Comparison of ENCODE assay signal across 8 cellular contexts in genomic region chr1:8862528-8862927, GRCh38. TPM values are rescaled to one million over a fixed set of nuclear protein-coding genes. Genes with fewer than 3 reads are reported as not detected.
DNase-seq lines count a peak whose midpoint lies in the region; ATAC-seq, FAIRE-seq and TF ChIP-seq lines count a peak whose summit lies in the region.

No MANE protein-coding gene starts in this region.

- no peak overlapping the region for H3K9ac ChIP-seq in endothelial cell of umbilical vein (replicated peaks; ENCODE audit: extremely low read depth, insufficient read depth, low read length)

- POLR2A ChIA-PET in WTC11 (lab: Charles Lee) (interaction anchor here (0.9 to 1.3 kb wide), 2 partner anchors 8 to 52 kb away, joined by 3 to 4 read pairs; no protein-coding TSS in a partner anchor), endothelial cell of umbilical vein (lab: Charles Lee) (interaction anchor here (0.5 to 1.4 kb wide), 4 partner anchors 11 to 154 kb away, joined by 3 to 7 read pairs (median 3); no protein-coding TSS in a partner anchor)

- FAIRE-seq in endothelial cell of umbilical vein (lab: Jason Lieb, UNC): no peak

- ATAC-seq in WTC11: peak; percentile 76
- ATAC-seq in GM21576 (IDR thresholded peaks at IDR 0.05; ENCODE audit: unreplicated experiment): no peak
- ATAC-seq in HG03097 (IDR thresholded peaks at IDR 0.05; ENCODE audit: low FRiP score, unreplicated experiment): no peak

- dilution Hi-C loops in endothelial cell of umbilical vein (cut with MboI; ENCODE audit: extremely low pct_ligation_motif_present, low sequenced_read_pairs): no loop called here

- H3K9me3 ChIP-seq in endothelial cell of umbilical vein (replicated peaks; ENCODE audit: control insufficient read depth, insufficient read depth, low read length): no peaks in the 10 kb centered on the region

- no peak overlapping the region for H2AFZ ChIP-seq in endothelial cell of umbilical vein (ENCODE audit: low read depth, low read length)

- no peak overlapping the region for H3K27ac ChIP-seq in endothelial cell of umbilical vein (ENCODE audit: insufficient read depth, low read depth, low read length)

- H3K79me2 ChIP-seq in endothelial cell of umbilical vein (ENCODE audit: control insufficient read depth, insufficient read depth, low read length): peaks cover 23% of the 10 kb centered on the region

- BruUV-seq in endothelial cell of umbilical vein (replicated peaks; lab: Mats Ljungman, UMichigan): no TSS peak

- H3K36me3 Mint-ChIP-seq in WTC11: peaks cover 93% of the 10 kb centered on the region

- no peaks in the 10 kb centered on the region; the same call in 1 of the 2 replicates for H3K27me3 Mint-ChIP-seq in WTC11 (ENCODE audit: low read depth)

- no peaks in the 10 kb centered on the region for H3K9me3 Mint-ChIP-seq in WTC11

- peaks cover 41 to 59% of the 10 kb centered on the region in 2 experiments for H3K36me3 ChIP-seq in endothelial cell of umbilical vein (ENCODE audit: control insufficient read depth in 2 of 2, extremely low read depth in 1 of 2, insufficient read depth in 2 of 2, low read length in 2 of 2)

- H3K4me3 ChIP-seq in AG10803 (ENCODE audit: low read length): no peak overlapping the region
- H3K4me3 ChIP-seq in GM12875 (ENCODE audit: low read depth, low read length): no peak overlapping the region
- no peak overlapping the region for H3K4me3 ChIP-seq in endothelial cell of umbilical vein (replicated peaks in 1 of 3; ENCODE audit: insufficient read depth in 1 of 3, low read depth in 1 of 3, low read length in 3 of 3)

- intact Hi-C loops in endothelial cell of umbilical vein (cut with micrococcal nuclease): loop anchor here (1.0 kb wide), 1 partner anchor 11 kb away; no protein-coding TSS in a partner anchor

- H3K4me1 ChIP-seq in endothelial cell of umbilical vein (ENCODE audit: control insufficient read depth, extremely low read depth, insufficient read depth, low read length): peaks cover 29% of the 10 kb centered on the region

- H3K4me1 Mint-ChIP-seq in WTC11: peaks cover 38% of the 10 kb centered on the region

- no peaks in the 10 kb centered on the region for H4K20me1 ChIP-seq in endothelial cell of umbilical vein (replicated peaks; ENCODE audit: control insufficient read depth, extremely low read depth, insufficient read depth, low read length)

- DNase-seq in AG10803 (ENCODE audit: low read depth) (no peak), WTC11 (ENCODE audit: low spot score) (peak; percentile 76), endothelial cell of umbilical vein (ENCODE audit: low read depth, low spot score) (peak; percentile 38), NCI-H128 (lab: John Stamatoyannopoulos, UW; ENCODE audit: unreplicated experiment) (no peak)
- peak; percentile 33 for DNase-seq in stimulated activated CD8-positive, alpha-beta memory T cell treated with anti-CD3 and anti-CD28 coated beads, Interleukin-4, amount 100 ng/mL, for 24 hours (ENCODE audit: low read depth)

- peak overlapping the region; percentile 37 for H3K27ac Mint-ChIP-seq in WTC11

- CTCF ChIA-PET in WTC11 (lab: Charles Lee): interaction anchor here (0.6 to 8.1 kb wide), 21 partner anchors 10 to 275 kb away, joined by 3 to 69 read pairs (median 4); partner anchors contain the start of gene ENO1
- CTCF ChIA-PET in endothelial cell of umbilical vein (lab: Charles Lee): interaction anchor here (1.0 to 8.0 kb wide), 11 partner anchors 9 to 239 kb away, joined by 3 to 106 read pairs (median 7); partner anchors contain the start of gene ENO1

- H3K9me1 ChIP-seq in endothelial cell of umbilical vein (replicated peaks; ENCODE audit: control insufficient read depth, extremely low read depth, insufficient read depth, low read length): no peaks in the 10 kb centered on the region

- TF ChIP-seq POLR2A in endothelial cell of umbilical vein (IDR thresholded peaks at IDR 0.05; ENCODE audit: low read depth, low read length): no peak

- TF ChIP-seq CTCF in AG10803 (conservative IDR thresholded peaks at IDR 0.05; ENCODE audit: low read length): peak; percentile 62
- TF ChIP-seq CTCF in GM12875 (IDR thresholded peaks at IDR 0.05; ENCODE audit: borderline replicate concordance, insufficient read depth, low read depth, low read length): peak; percentile 68
- TF ChIP-seq CTCF in WTC11 (IDR thresholded peaks at IDR 0.05): peak; percentile 52; the same call in 1 of the 2 replicates
- TF ChIP-seq CTCF in endothelial cell of umbilical vein (IDR thresholded peaks at IDR 0.05; ENCODE audit: extremely low read depth in 1 of 2, insufficient read depth in 1 of 2, low read depth in 1 of 2, low read length in 2 of 2): peak; percentile 69 to 83

- H3K4me3 Mint-ChIP-seq in WTC11: no peak overlapping the region

- H3K4me2 ChIP-seq in endothelial cell of umbilical vein (ENCODE audit: insufficient read depth, low read length): no peak overlapping the region

- no peaks in the 10 kb centered on the region for H3K27me3 ChIP-seq in endothelial cell of umbilical vein (ENCODE audit: control insufficient read depth in 2 of 2, insufficient read depth in 2 of 2, low read length in 2 of 2)

TF ChIP-seq in WTC11, 78 proteins besides CTCF, POLR2A, EP300 and RAD21:
- no peak for TF ChIP-seq CREM (CRISPR knock-in tag; IDR thresholded peaks at IDR 0.05)
- TF ChIP-seq FOXP4 (CRISPR knock-in tag; IDR thresholded peaks at IDR 0.05): no peak
- no peak for TF ChIP-seq FOXP1 (CRISPR knock-in tag; IDR thresholded peaks at IDR 0.05; ENCODE audit: borderline replicate concordance)
- no peak for TF ChIP-seq ZNF121 (CRISPR knock-in tag; IDR thresholded peaks at IDR 0.05)

TF ChIP-seq in endothelial cell of umbilical vein, 7 proteins besides CTCF, POLR2A, EP300 and RAD21:
- TF ChIP-seq MAX (IDR thresholded peaks at IDR 0.05; ENCODE audit: insufficient read depth, insufficient read length) (no peak), GATA2 (IDR thresholded peaks at IDR 0.05; ENCODE audit: insufficient read depth, insufficient read length, low read depth, low read length) (no peak), FOS (IDR thresholded peaks at IDR 0.05; ENCODE audit: borderline replicate concordance, insufficient read depth, low read length) (no peak), POLR2AphosphoS5 (IDR thresholded peaks at IDR 0.05; ENCODE audit: insufficient read depth, low read depth, low read length) (no peak), EZH2 (IDR thresholded peaks at IDR 0.05; ENCODE audit: borderline replicate concordance, low read depth, low read length, severe bottlenecking) (no peak), JUN (IDR thresholded peaks at IDR 0.05; ENCODE audit: borderline replicate concordance, insufficient read depth, insufficient read length, low read depth) (no peak), MYC (IDR thresholded peaks at IDR 0.05; ENCODE audit: low read depth, low read length) (no peak)

RNA-seq across cellular contexts. Expression of gene ENO1, which starts 16.0 kb away (rescaled TPM):
- total RNA-seq in WTC11 (2021): 1,978 to 2,328 TPM (median 2,316 TPM) in 3 replicates
- total RNA-seq in endothelial cell of umbilical vein: 1,530 and 1,593 TPM in 2 replicates
- 1,111 and 1,134 TPM in 2 replicates for polyA plus RNA-seq in endothelial cell of umbilical vein
- 1,324 and 1,546 TPM in 2 replicates for polyA plus RNA-seq in endothelial cell of umbilical vein (2011; cell fraction: cytosol; rRNA removed)
- 1,008 and 1,022 TPM in 2 replicates for polyA plus RNA-seq in endothelial cell of umbilical vein (2011; cell fraction: nucleus; rRNA removed)
- 1,225 and 1,921 TPM in 2 replicates for polyA plus RNA-seq in endothelial cell of umbilical vein (2012)
- 1,405 and 1,507 TPM in 2 replicates for polyA minus RNA-seq in endothelial cell of umbilical vein
- polyA minus RNA-seq in endothelial cell of umbilical vein (2011; cell fraction: cytosol; rRNA and poly(A)+ RNA removed): 1,988 TPM
- 303 and 331 TPM in 2 replicates for polyA minus RNA-seq in endothelial cell of umbilical vein (2011; cell fraction: nucleus; rRNA and poly(A)+ RNA removed)

RNA-seq across cellular contexts. Expression of gene RERE, which starts 45.1 kb away (rescaled TPM):
- total RNA-seq in WTC11 (2021) (122 to 161 TPM (median 124 TPM) in 3 replicates), endothelial cell of umbilical vein (110 and 113 TPM in 2 replicates)
- 14.1 and 14.8 TPM in 2 replicates for polyA plus RNA-seq in endothelial cell of umbilical vein
- 13.2 and 15.8 TPM in 2 replicates for polyA plus RNA-seq in endothelial cell of umbilical vein (2011; cell fraction: cytosol; rRNA removed)
- 80.7 and 124 TPM in 2 replicates for polyA plus RNA-seq in endothelial cell of umbilical vein (2011; cell fraction: nucleus; rRNA removed)
- polyA plus RNA-seq in endothelial cell of umbilical vein (2012): 42.4 and 43.0 TPM in 2 replicates
- 87.1 and 101 TPM in 2 replicates for polyA minus RNA-seq in endothelial cell of umbilical vein
- polyA minus RNA-seq in endothelial cell of umbilical vein (2011; cell fraction: cytosol; rRNA and poly(A)+ RNA removed): 26.8 TPM
- 162 and 195 TPM in 2 replicates for polyA minus RNA-seq in endothelial cell of umbilical vein (2011; cell fraction: nucleus; rRNA and poly(A)+ RNA removed)

Comparison
In these comparisons a context has a peak if more than half of its experiments do, and no peak if none do; other contexts are left out.
1. DNase-seq: peak in WTC11 (single experiment), endothelial cell of umbilical vein (single experiment) and stimulated activated CD8-positive, alpha-beta memory T cell treated with anti-CD3 and anti-CD28 coated beads, Interleukin-4, amount 100 ng/mL, for 24 hours (single experiment); none in AG10803 (single experiment) and NCI-H128 (single experiment).
2. Peak in every context shown above with its lines, with median percentiles within 50 percentile points of each other: CTCF ChIP-seq.